Comparison of ENCODE assay signal across 9 cellular contexts in the genomic region with DNA sequence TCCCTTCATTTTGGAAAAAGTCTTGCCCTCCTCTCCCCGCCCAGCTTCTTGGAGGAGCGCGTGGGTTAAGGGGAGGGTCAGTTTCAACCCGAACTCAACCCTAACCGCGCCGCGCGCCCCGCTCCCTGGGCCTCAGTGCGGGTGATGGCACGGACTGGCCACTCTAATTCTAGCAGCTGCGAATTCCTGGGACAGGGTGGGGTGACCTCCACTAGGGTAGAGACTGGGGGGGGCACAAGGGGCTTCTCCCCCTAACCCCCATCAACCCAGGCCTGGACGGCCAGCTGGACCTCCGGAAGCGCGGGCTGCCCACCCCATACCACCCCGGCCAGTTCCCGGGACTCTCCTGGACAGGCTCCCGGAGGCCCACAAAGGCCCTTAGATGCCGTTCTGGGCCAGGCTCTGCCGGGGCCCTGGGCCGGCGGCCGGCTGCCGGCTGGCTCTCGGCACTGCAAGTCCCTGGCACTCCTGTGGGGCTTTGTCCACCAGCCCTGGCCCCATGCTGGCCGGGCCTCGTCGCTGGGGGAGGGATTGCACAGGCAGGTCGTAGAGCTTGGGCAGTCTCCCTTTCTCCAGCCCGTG. TPM values are rescaled to one million over a fixed set of nuclear protein-coding genes. Genes with fewer than 3 reads are reported as not detected.
DNase-seq lines count a peak whose midpoint lies in the region; ATAC-seq and TF ChIP-seq lines count a peak whose summit lies in the region.
"Had no signal": no experiment of that assay in that cellular context is flagged by ENCODE, and none has a peak within 500 bp of the region (broad histone marks: within the 10 kb centered on the region; RNA-seq: fewer than 3 reads in every experiment).

No MANE protein-coding gene starts in this region.

- no peaks in the 10 kb centered on the region for H3K36me3 Mint-ChIP-seq in CD14-positive monocyte

- DNase-seq in CD14-positive monocyte (ENCODE audit: low spot score) = no peak
- no peak for DNase-seq in WERI-Rb-1
- DNase-seq in head of caudate nucleus = peak; percentile 74 to 96 (median 89)
- no peak for DNase-seq in trophoblast cell
- DNase-seq in NCI-H2196 treated with DMSO at 0.1 percent for 48 hours (lab: John Stamatoyannopoulos, UW; ENCODE audit: unreplicated experiment) = no peak
- DNase-seq in NCI-H2196 (lab: John Stamatoyannopoulos, UW; ENCODE audit: unreplicated experiment) = no peak
- DNase-seq: NCI-H2107 had no signal

- peaks cover 7% of the 10 kb centered on the region for H3K4me1 Mint-ChIP-seq in CD14-positive monocyte

- H3K4me3 Mint-ChIP-seq in CD14-positive monocyte = peak overlapping the region; percentile 50 to 60

- no peak overlapping the region for H3K14ac ChIP-seq in trophoblast cell (ENCODE audit: low read length)

- H3K27me3 ChIP-seq in WERI-Rb-1 (ENCODE audit: insufficient read depth, low read depth, severe bottlenecking) = no peaks in the 10 kb centered on the region
- H3K27me3 ChIP-seq in trophoblast cell (ENCODE audit: insufficient read depth, low read length) = peaks cover 2% of the 10 kb centered on the region

- no peaks in the 10 kb centered on the region for H3K9me3 ChIP-seq in WERI-Rb-1 (ENCODE audit: severe bottlenecking)
- H3K9me3 ChIP-seq in trophoblast cell (ENCODE audit: insufficient read depth, low read depth, low read length) = peaks cover 4% of the 10 kb centered on the region

- no CpG with 5 or more reads among the region's 32 CpGs for WGBS in trophoblast cell (ENCODE audit: extremely low coverage, insufficient coverage, insufficient read length)

- no peak for TF ChIP-seq CTCF in CD14-positive monocyte (IDR thresholded peaks at IDR 0.05)
- TF ChIP-seq CTCF in WERI-Rb-1 (IDR thresholded peaks at IDR 0.05; ENCODE audit: low read depth, low read length) = no peak

- H3K4me3 ChIP-seq in WERI-Rb-1 (ENCODE audit: low read depth, low read length) = no peak overlapping the region
- H3K4me3 ChIP-seq in trophoblast cell (ENCODE audit: low read depth, low read length) = peak overlapping the region; percentile 14

- H3K36me3 ChIP-seq in WERI-Rb-1 = no peaks in the 10 kb centered on the region
- no peaks in the 10 kb centered on the region for H3K36me3 ChIP-seq in trophoblast cell (ENCODE audit: control insufficient read depth in 1 of 2, insufficient read depth in 2 of 2, low read length in 2 of 2)

- H4K91ac ChIP-seq in trophoblast cell (ENCODE audit: low read depth, low read length) = peak overlapping the region; percentile 34

- no peak overlapping the region for H3K27ac Mint-ChIP-seq in CD14-positive monocyte

- no peak overlapping the region for H3K18ac ChIP-seq in trophoblast cell (ENCODE audit: low read length)

- peak overlapping the region; percentile 99 for H3K4me2 ChIP-seq in trophoblast cell (ENCODE audit: low read length)

- peaks cover 2% of the 10 kb centered on the region for H3K79me1 ChIP-seq in trophoblast cell (ENCODE audit: low read length)

- H3K9ac ChIP-seq in trophoblast cell (ENCODE audit: low read length) = no peak overlapping the region

- H2AK5ac ChIP-seq in trophoblast cell (ENCODE audit: low read length) = no peak overlapping the region

- peaks cover 0 to 3% (median 0%) of the 10 kb centered on the region in 7 donors for H3K9me3 Mint-ChIP-seq in CD14-positive monocyte

- peaks cover 0 to 2% of the 10 kb centered on the region in 2 experiments for H3K4me1 ChIP-seq in trophoblast cell (ENCODE audit: control insufficient read depth in 1 of 2, insufficient read depth in 2 of 2, low read length in 2 of 2)

- H4K8ac ChIP-seq in trophoblast cell (ENCODE audit: low read depth, low read length) = peak overlapping the region; percentile 21

- H4K12ac ChIP-seq in trophoblast cell (ENCODE audit: low read depth, low read length) = no peak overlapping the region

- no peak overlapping the region for H3K4ac ChIP-seq in trophoblast cell (ENCODE audit: low read depth, low read length)

- H2BK5ac ChIP-seq in trophoblast cell (ENCODE audit: low read depth, low read length, poor library complexity) = no peak overlapping the region

- H2AFZ ChIP-seq in trophoblast cell (ENCODE audit: insufficient read depth, low read length, poor library complexity) = peak overlapping the region; percentile 47

- ATAC-seq in HG02610 (IDR thresholded peaks at IDR 0.05; ENCODE audit: unreplicated experiment) = no peak
- ATAC-seq in HG02678 (IDR thresholded peaks at IDR 0.05; ENCODE audit: unreplicated experiment) = no peak

- no peak overlapping the region for H3K23ac ChIP-seq in trophoblast cell (ENCODE audit: low read length)

- no peak overlapping the region for H2BK120ac ChIP-seq in trophoblast cell (ENCODE audit: insufficient read depth, low read length, poor library complexity)

- H3K27ac ChIP-seq in WERI-Rb-1 (peak overlapping the region; percentile 68), trophoblast cell (ENCODE audit: low read depth, low read length) (no peak overlapping the region)

- H2BK12ac ChIP-seq in trophoblast cell (ENCODE audit: low read length) = no peak overlapping the region

- intact Hi-C loops in CD14-positive monocyte (cut with micrococcal nuclease) (loop anchor here in 1 of 2 donors (2.0 to 10.0 kb wide), 2 partner anchors 180 to 366 kb away; no protein-coding TSS in a partner anchor), head of caudate nucleus (cut with DNase I) (loop anchor here (5.0 to 10.0 kb wide), 3 partner anchors 39 to 366 kb away; no protein-coding TSS in a partner anchor)

- H3K27me3 Mint-ChIP-seq in CD14-positive monocyte (ENCODE audit: low read depth in 3 of 3) = peaks cover 36 to 74% (median 54%) of the 10 kb centered on the region in 3 donors

- H3K79me2 ChIP-seq in trophoblast cell (ENCODE audit: control insufficient read depth, insufficient read depth, low read length, poor library complexity) = no peaks in the 10 kb centered on the region

RNA-seq across cellular contexts. Expression of a gene that starts 7.2 kb away (rescaled TPM):
- polyA plus RNA-seq in CD14-positive monocyte = not detected
- 0.37 and 0.38 TPM in 2 replicates for polyA plus RNA-seq in trophoblast cell (2013)

Comparison
In these comparisons a context has a peak if more than half of its experiments do, and no peak if none do; other contexts are left out.
1. DNase-seq: peak in head of caudate nucleus (42 of 42); none in CD14-positive monocyte (single experiment), WERI-Rb-1 (single experiment), trophoblast cell (0 of 2), NCI-H2196 treated with DMSO at 0.1 percent for 48 hours (single experiment) and NCI-H2196 (single experiment).